8 cellular contexts compared by ENCODE assay signal in the genomic region with DNA sequence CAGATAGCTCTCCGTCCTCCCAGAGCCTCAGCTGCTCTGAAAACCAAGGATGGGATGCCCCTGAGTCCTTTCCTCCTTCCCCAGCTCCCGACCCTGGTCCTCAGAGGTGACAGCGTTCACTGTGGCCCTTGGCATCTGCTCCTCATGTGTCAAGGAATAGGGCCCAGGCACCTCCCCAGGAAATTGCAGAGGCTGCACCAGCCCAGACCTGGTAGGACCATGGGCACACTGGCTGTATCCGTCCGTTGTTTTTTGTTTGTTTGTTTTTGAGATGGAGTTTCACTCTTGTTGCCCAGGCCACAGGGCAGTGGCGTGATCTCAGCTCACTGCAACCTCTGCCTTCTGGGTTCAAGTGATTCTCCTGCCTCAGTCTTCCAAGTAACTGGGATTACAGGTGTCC.
"Had no signal": no experiment of that assay in that cellular context is flagged by ENCODE, and none has a peak within 500 bp of the region (broad histone marks: within the 10 kb centered on the region; RNA-seq: fewer than 3 reads in every experiment).

No MANE protein-coding gene starts in this region.

- H3K9ac ChIP-seq: GM23248, KMS-11 had no signal

- H3K4me3 ChIP-seq: GM23248 had no signal

- DNase-seq: GM23248, GOT3, HCEC 1CT, IMR-90, KBM-7 had no signal

- H3K4me2 ChIP-seq: KMS-11 had no signal

- H3K27ac ChIP-seq: GM23248, KMS-11 had no signal

- FAIRE-seq: H54, HTR-8/SVneo had no signal

- H2AFZ ChIP-seq: GM23248 had no signal
